ENCODE assay signal across 12 cellular contexts in genomic region chr15:90230071-90230494, GRCh38.
A peak's percentile ranks its signal among the peaks of the same experiment; 100 is the strongest.
DNase-seq lines count a peak whose midpoint lies in the region; ATAC-seq, FAIRE-seq and TF ChIP-seq lines count a peak whose summit lies in the region.
"Had no signal": no experiment of that assay in that cellular context is flagged by ENCODE, and none has a peak within 500 bp of the region (broad histone marks: within the 10 kb centered on the region; RNA-seq: fewer than 3 reads in every experiment).

No MANE protein-coding gene starts in this region.

- ATAC-seq in GM21515 (IDR thresholded peaks at IDR 0.05; ENCODE audit: unreplicated experiment) (no peak), GM18870 (IDR thresholded peaks at IDR 0.05; ENCODE audit: unreplicated experiment) (no peak)

- no peak overlapping the region for H3K4me3 ChIP-seq in muscle layer of duodenum (ENCODE audit: low read depth in 1 of 2, low read length in 2 of 2)

- H3K27me3 ChIP-seq in muscle layer of duodenum (ENCODE audit: low read depth, low read length): no peaks in the 10 kb centered on the region

- H3K27ac Mint-ChIP-seq in dendritic cell treated with granulocyte-macrophage colony-stimulating factor and Interleukin-4, amounts not matched to agents 40 ng/mL and 50 ng/mL, for 4 days: peak overlapping the region; percentile 83

- H3K9me3 Mint-ChIP-seq in dendritic cell treated with granulocyte-macrophage colony-stimulating factor and Interleukin-4, amounts not matched to agents 40 ng/mL and 50 ng/mL, for 4 days: no peaks in the 10 kb centered on the region

- intact Hi-C loops in dendritic cell treated with granulocyte-macrophage colony-stimulating factor and Interleukin-4, amounts not matched to agents 40 ng/mL and 50 ng/mL, for 4 days (cut with micrococcal nuclease): no loop called here

- DNase-seq in NCI-H526 treated with DMSO at 0.1 percent for 48 hours (lab: John Stamatoyannopoulos, UW): no peak
- no peak for DNase-seq in HTR-8/SVneo (ENCODE audit: insufficient read length, low spot score)
- DNase-seq: GOT3, islet precursor cell, NCI-H1694 had no signal

- no peak overlapping the region for H3K4me3 Mint-ChIP-seq in dendritic cell treated with granulocyte-macrophage colony-stimulating factor and Interleukin-4, amounts not matched to agents 40 ng/mL and 50 ng/mL, for 4 days

- H3K27me3 Mint-ChIP-seq in dendritic cell treated with granulocyte-macrophage colony-stimulating factor and Interleukin-4, amounts not matched to agents 40 ng/mL and 50 ng/mL, for 4 days: no peaks in the 10 kb centered on the region

- H3K9me3 ChIP-seq in muscle layer of duodenum (ENCODE audit: control insufficient read depth in 1 of 2, low read length in 2 of 2): no peaks in the 10 kb centered on the region

- H3K36me3 ChIP-seq in muscle layer of duodenum (ENCODE audit: control insufficient read depth in 1 of 2, insufficient read depth in 2 of 2, low read length in 2 of 2): peaks cover 49 to 51% of the 10 kb centered on the region in 2 donors

- no peak for FAIRE-seq in HTR-8/SVneo (lab: Jason Lieb, UNC)
- FAIRE-seq: endometrium had no signal

- peaks cover 51% of the 10 kb centered on the region for H3K4me1 Mint-ChIP-seq in dendritic cell treated with granulocyte-macrophage colony-stimulating factor and Interleukin-4, amounts not matched to agents 40 ng/mL and 50 ng/mL, for 4 days (ENCODE audit: low read depth)

- H3K36me3 Mint-ChIP-seq in dendritic cell treated with granulocyte-macrophage colony-stimulating factor and Interleukin-4, amounts not matched to agents 40 ng/mL and 50 ng/mL, for 4 days (ENCODE audit: low read depth): peaks cover 72% of the 10 kb centered on the region

- H3K4me1 ChIP-seq in muscle layer of duodenum (ENCODE audit: control insufficient read depth in 1 of 2, insufficient read depth in 2 of 2, low read length in 2 of 2): peaks cover 33 to 56% of the 10 kb centered on the region in 2 donors

- TF ChIP-seq CTCF in 22Rv1 (IDR thresholded peaks at IDR 0.05) (no peak), LNCAP (IDR thresholded peaks at IDR 0.05) (peak; percentile 28; the same call in 1 of the 2 replicates)

- H3K27ac ChIP-seq in 22Rv1: peak overlapping the region; percentile 86
- peak overlapping the region; percentile 51 for H3K27ac ChIP-seq in muscle layer of duodenum (ENCODE audit: low read length)
